Comparison of ENCODE assay signal across 8 cellular contexts in the genomic region with DNA sequence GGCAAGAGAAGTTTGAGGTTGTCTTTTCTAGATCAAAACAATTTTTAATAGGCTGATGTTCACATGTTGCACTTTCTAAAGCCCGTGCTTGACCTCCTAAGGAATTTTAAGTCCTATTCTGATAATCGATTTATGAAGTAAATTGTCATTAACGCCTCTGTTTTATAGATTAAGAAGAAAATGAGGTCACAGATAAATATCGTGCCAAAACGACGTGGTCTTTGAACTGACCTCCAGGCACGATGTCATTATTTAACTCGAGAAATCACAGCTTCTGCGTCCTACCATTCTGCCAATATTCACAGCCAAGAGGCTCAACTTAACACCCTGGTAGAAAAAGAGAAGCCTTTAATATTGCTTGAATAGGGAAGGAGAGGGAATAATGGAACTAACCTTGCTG. TPM values are rescaled to one million over a fixed set of nuclear protein-coding genes. Genes with fewer than 3 reads are reported as not detected.
DNase-seq lines count a peak whose midpoint lies in the region; ATAC-seq and TF ChIP-seq lines count a peak whose summit lies in the region.

No MANE protein-coding gene starts in this region.

- H3K27ac ChIP-seq in heart left ventricle (peak overlapping the region; percentile 77 to 99 (median 98)), uterus (peak overlapping the region; percentile 98 to 100)

- H3K27ac Mint-ChIP-seq in memory B cell = peak overlapping the region; percentile 94

- no peaks in the 10 kb centered on the region for H3K9me3 Mint-ChIP-seq in memory B cell

- H3K27me3 Mint-ChIP-seq in memory B cell = no peaks in the 10 kb centered on the region

- intact Hi-C loops in heart left ventricle (cut with DNase I) = loop anchor here in 6 of 10 donors (5.0 to 10.0 kb wide), 7 partner anchors 45 to 485 kb away; no protein-coding TSS in a partner anchor
- intact Hi-C loops in left cardiac atrium (cut with DNase I) = no loop called here
- intact Hi-C loops in uterus (cut with DNase I; ENCODE audit: low total_unique reads) = no loop called here

- H3K27me3 ChIP-seq in heart left ventricle (no peaks in the 10 kb centered on the region), uterus (no peaks in the 10 kb centered on the region)

- TF ChIP-seq POLR2A in heart left ventricle (IDR thresholded peaks at IDR 0.05) = no peak
- no peak for TF ChIP-seq POLR2A in uterus (IDR thresholded peaks at IDR 0.05)

- H3K36me3 ChIP-seq in heart left ventricle (no peaks in the 10 kb centered on the region), uterus (no peaks in the 10 kb centered on the region)

- H3K4me1 Mint-ChIP-seq in memory B cell = peaks cover 20% of the 10 kb centered on the region

- H3K4me3 Mint-ChIP-seq in memory B cell = peak overlapping the region; percentile 90

- TF ChIP-seq CTCF in heart left ventricle (IDR thresholded peaks at IDR 0.05) (no peak), astrocyte of the spinal cord (IDR thresholded peaks at IDR 0.05; ENCODE audit: low read depth, low read length) (no peak), uterus (IDR thresholded peaks at IDR 0.05) (no peak)

- H3K9me3 ChIP-seq in heart left ventricle (no peaks in the 10 kb centered on the region), uterus (no peaks in the 10 kb centered on the region)

- H3K36me3 Mint-ChIP-seq in memory B cell = no peaks in the 10 kb centered on the region

- 3 to 7% (median 4%) methylated on average over 9 of the region's 9 CpGs for WGBS in heart left ventricle, 4 donors

- in situ Hi-C loops in astrocyte of the spinal cord (cut with HindIII; ENCODE audit: low sequenced_read_pairs) = no loop called here

- peak overlapping the region; percentile 62 to 94 (median 82) for H3K4me3 ChIP-seq in heart left ventricle
- peak overlapping the region; percentile 75 for H3K4me3 ChIP-seq in astrocyte of the spinal cord (ENCODE audit: low read depth, low read length)
- H3K4me3 ChIP-seq in uterus = peak overlapping the region; percentile 79 to 99

- DNase-seq in heart left ventricle (no peak), left cardiac atrium (no peak), astrocyte of the spinal cord (ENCODE audit: low read depth, low spot score) (peak; percentile 11), memory B cell (ENCODE audit: low spot score in 2 of 2) (no peak), uterus (no peak), amygdala (lab: John Stamatoyannopoulos, UW) (no peak), activated gamma-delta T cell (lab: John Stamatoyannopoulos, UW) (no peak), HuH-7.5 (ENCODE audit: low spot score) (no peak)

- peaks cover 0 to 41% (median 24%) of the 10 kb centered on the region in 12 donors for H3K4me1 ChIP-seq in heart left ventricle
- no peaks in the 10 kb centered on the region for H3K4me1 ChIP-seq in uterus

- no peak for ATAC-seq in heart left ventricle
- ATAC-seq in left cardiac atrium = no peak
- no peak for ATAC-seq in memory B cell (ENCODE audit: low read depth)

RNA-seq across cellular contexts. Expression of gene EEA1, which starts 0.9 kb away (rescaled TPM):
- total RNA-seq in heart left ventricle = 10 to 100 TPM; 14.5 to 45.5 (median 29.9) TPM
- 1 to 10 TPM; 5.1 to 5.5 TPM for polyA plus RNA-seq in heart left ventricle
- total RNA-seq in left cardiac atrium = 10 to 100 TPM; 21.2 to 26.2 TPM
- 10 to 100 TPM; 15.4 to 53.0 (median 31.6) TPM for total RNA-seq in uterus

Comparison
In these comparisons a context has a peak if more than half of its experiments do, and no peak if none do; other contexts are left out.
1. intact Hi-C loops: an anchor here in heart left ventricle (5.0 to 10.0 kb wide); none called in left cardiac atrium and uterus.